24 cellular contexts compared by ENCODE assay signal in genomic region chr10:62007145-62007544, GRCh38.
"Had no signal": no experiment of that assay in that cellular context is flagged by ENCODE, and none has a peak within 500 bp of the region (broad histone marks: within the 10 kb centered on the region; RNA-seq: fewer than 3 reads in every experiment).

No MANE protein-coding gene starts in this region.

- H3K9me3 Mint-ChIP-seq: activated T-helper 2 cell treated with anti-CD3 and anti-CD28 coated beads, Interferon-gamma antibody, Interleukin-2, Interleukin-4, amounts not matched to agents 10 μg/mL and 5 μg/mL and 100 μg/mL, durations not matched to agents 14 hours and 24 hours and 36 hours; effector memory CD8-positive, alpha-beta T cell; immature natural killer cell; naive thymus-derived CD8-positive, alpha-beta T cell; stimulated activated naive CD8-positive, alpha-beta T cell treated with anti-CD3 and anti-CD28 coated beads, Interleukin-15, Interleukin-2, amounts not matched to agents 100 ng/mL and 50 ng/mL, for 24 hours had no signal

- H3K36me3 ChIP-seq: colonic mucosa, neutrophil, ovary, prostate gland, thyroid gland, upper lobe of right lung had no signal

- H3K9me2 ChIP-seq: SK-N-SH had no signal

- H3K27me3 Mint-ChIP-seq: activated naive CD8-positive, alpha-beta T cell treated with anti-CD3 and anti-CD28 coated beads, Interleukin-2, amount 10 ng/mL, durations not matched to agents 7 days and 5 days; effector memory CD8-positive, alpha-beta T cell; naive thymus-derived CD8-positive, alpha-beta T cell; stimulated activated naive CD8-positive, alpha-beta T cell treated with anti-CD3 and anti-CD28 coated beads, Interleukin-15, Interleukin-2, amounts not matched to agents 100 ng/mL and 50 ng/mL, for 24 hours had no signal

- H3K9ac ChIP-seq: SK-N-SH had no signal

- H3K9me3 ChIP-seq: colonic mucosa, neutrophil, ovary, prostate gland, SK-N-SH, spleen, thyroid gland, upper lobe of right lung had no signal

- ATAC-seq: effector memory CD8-positive, alpha-beta T cell; esophagus mucosa; left lobe of liver; naive thymus-derived CD8-positive, alpha-beta T cell; upper lobe of right lung had no signal

- H3K27me3 ChIP-seq: colonic mucosa, dorsolateral prefrontal cortex, neutrophil, ovary, spleen, thyroid gland, upper lobe of right lung had no signal

- H3K4me3 ChIP-seq: colonic mucosa, dorsolateral prefrontal cortex, lung, ovary, prostate gland, spleen, thyroid gland, upper lobe of right lung had no signal

- H3K4me2 ChIP-seq: SK-N-SH had no signal

- H3K4me3 Mint-ChIP-seq: activated naive CD8-positive, alpha-beta T cell treated with anti-CD3 and anti-CD28 coated beads, Interleukin-2, amount 10 ng/mL, durations not matched to agents 7 days and 5 days; effector memory CD8-positive, alpha-beta T cell; immature natural killer cell; naive thymus-derived CD8-positive, alpha-beta T cell; stimulated activated naive CD8-positive, alpha-beta T cell treated with anti-CD3 and anti-CD28 coated beads, Interleukin-15, Interleukin-2, amounts not matched to agents 100 ng/mL and 50 ng/mL, for 24 hours had no signal

- DNase-seq: activated CD4-positive, alpha-beta T cell treated with anti-CD3 and anti-CD28 coated beads, Interleukin-2, amount 50 U/mL, for 48 hours; activated CD4-positive, CD25-positive, alpha-beta regulatory T cell treated with anti-CD3 and anti-CD28 coated beads, Interleukin-2, amount 50 U/mL, for 72 hours; activated naive CD8-positive, alpha-beta T cell treated with anti-CD3 and anti-CD28 coated beads, Interleukin-2, amount 10 ng/mL, durations not matched to agents 7 days and 5 days; amygdala; colonic mucosa; dorsolateral prefrontal cortex; effector memory CD8-positive, alpha-beta T cell; foreskin melanocyte; immature natural killer cell; naive thymus-derived CD8-positive, alpha-beta T cell; ovary; SK-N-SH; spleen; stimulated activated CD4-positive, alpha-beta T cell treated with anti-CD3 and anti-CD28 coated beads, Interleukin-4, amount 100 ng/mL, for 24 hours; substantia nigra; thyroid gland; upper lobe of right lung had no signal

- H3K27ac Mint-ChIP-seq: activated naive CD8-positive, alpha-beta T cell treated with anti-CD3 and anti-CD28 coated beads, Interleukin-2, amount 10 ng/mL, durations not matched to agents 7 days and 5 days; activated T-helper 2 cell treated with anti-CD3 and anti-CD28 coated beads, Interferon-gamma antibody, Interleukin-2, Interleukin-4, amounts not matched to agents 10 μg/mL and 5 μg/mL and 100 μg/mL, durations not matched to agents 14 hours and 24 hours and 36 hours; immature natural killer cell had no signal

- H3K4me1 ChIP-seq: thyroid gland had no signal

- H3K27ac ChIP-seq: colonic mucosa, dorsolateral prefrontal cortex, neutrophil, ovary, prostate gland, thyroid gland, upper lobe of right lung had no signal
